8 cellular contexts compared by ENCODE assay signal in the genomic region with DNA sequence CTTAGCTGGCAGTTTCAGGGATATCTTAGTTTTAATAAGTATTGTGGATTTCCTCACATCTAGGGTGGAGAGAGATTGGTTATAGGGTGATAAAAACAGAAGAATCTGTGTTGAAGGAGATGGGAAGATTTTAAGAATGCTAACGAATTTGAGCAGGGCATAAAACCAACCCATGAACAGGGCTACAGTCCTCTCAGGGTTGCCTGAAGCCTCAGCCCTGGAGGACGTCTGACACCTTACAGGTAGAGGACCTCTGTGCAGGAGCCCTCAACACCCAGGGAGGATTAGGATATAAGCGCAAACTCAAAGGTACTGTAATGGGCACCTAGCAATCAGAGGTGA. TPM values are rescaled to one million over a fixed set of nuclear protein-coding genes. Genes with fewer than 3 reads are reported as not detected.
DNase-seq lines count a peak whose midpoint lies in the region; ATAC-seq, FAIRE-seq and TF ChIP-seq lines count a peak whose summit lies in the region.

No MANE protein-coding gene starts in this region.

- H3K9ac ChIP-seq in keratinocyte (ENCODE audit: control insufficient read depth, extremely low read depth, insufficient read depth, low read length) = no peak overlapping the region

- WGBS in aorta, 2 donors = 1% methylated on average over 3 of the region's 3 CpGs

- H3K36me3 Mint-ChIP-seq in GM23338 (ENCODE audit: low read depth) = no peaks in the 10 kb centered on the region; the same call in 2 of the 3 replicates
- H3K36me3 Mint-ChIP-seq in WTC11 = 0 out of 2 replicates have a peak, but pooled peaks cover 9% of the 10 kb centered on the region

- no peaks in the 10 kb centered on the region for H3K9me1 ChIP-seq in keratinocyte (ENCODE audit: control insufficient read depth, extremely low read depth, insufficient read depth, low read length)

- dilution Hi-C loops in keratinocyte (cut with MboI; ENCODE audit: extremely low pct_ligation_motif_present, low sequenced_read_pairs) = no loop called here

- TF ChIP-seq POLR2A in uterus (IDR thresholded peaks at IDR 0.05) = no peak

- H3K79me2 ChIP-seq in GM23338 (replicated peaks; ENCODE audit: insufficient read depth) (peaks cover 24% of the 10 kb centered on the region), keratinocyte (ENCODE audit: control insufficient read depth, insufficient read depth, low read length) (peaks cover 5% of the 10 kb centered on the region)

- peaks cover 14% of the 10 kb centered on the region for H3K4me1 Mint-ChIP-seq in GM23338
- H3K4me1 Mint-ChIP-seq in WTC11 = peaks cover 15% of the 10 kb centered on the region

- CTCF ChIA-PET in AG04449 (lab: Yijun Ruan, JAX) (interaction anchor here (0.5 to 1.2 kb wide), 3 partner anchors 28 to 372 kb away, joined by 3 to 5 read pairs (median 3); no protein-coding TSS in a partner anchor), WTC11 (lab: Charles Lee) (interaction anchor here (0.5 to 1.7 kb wide), 5 partner anchors 60 to 372 kb away, joined by 3 to 6 read pairs (median 3); no protein-coding TSS in a partner anchor)

- DNase-seq in AG04449 (ENCODE audit: low read depth, low spot score) (no peak), GM23338 (ENCODE audit: low spot score) (no peak), WTC11 (ENCODE audit: low spot score) (no peak), keratinocyte (ENCODE audit: low read depth, low spot score) (no peak), aorta (no peak), uterus (no peak), iPS-NIHi11 (ENCODE audit: low spot score) (no peak), NCI-H524 treated with DMSO at 0.1 percent for 48 hours (lab: John Stamatoyannopoulos, UW) (no peak)

- peaks cover 16% of the 10 kb centered on the region for H3K4me1 ChIP-seq in GM23338 (ENCODE audit: insufficient read depth)
- peaks cover 9% of the 10 kb centered on the region for H3K4me1 ChIP-seq in keratinocyte (ENCODE audit: control insufficient read depth, extremely low read depth, insufficient read depth, low read length)
- no peaks in the 10 kb centered on the region for H3K4me1 ChIP-seq in aorta (ENCODE audit: control insufficient read depth in 1 of 2, insufficient read depth in 2 of 2, low read length in 2 of 2)
- peaks cover 0 to 4% of the 10 kb centered on the region in 2 donors for H3K4me1 ChIP-seq in uterus

- H2AFZ ChIP-seq in GM23338 (peak overlapping the region; percentile 90; the same call in 1 of the 2 replicates), keratinocyte (ENCODE audit: control insufficient read depth, low read length) (peak overlapping the region; percentile 98)

- H3K27ac ChIP-seq in GM23338 (ENCODE audit: low read depth) (no peak overlapping the region), keratinocyte (ENCODE audit: control insufficient read depth, insufficient read depth, low read length) (no peak overlapping the region), aorta (ENCODE audit: low read depth in 1 of 2, low read length in 2 of 2) (no peak overlapping the region), uterus (no peak overlapping the region)

- H3K27ac Mint-ChIP-seq in GM23338 (no peak overlapping the region), WTC11 (no peak overlapping the region)

- ATAC-seq in GM23338 = peak; percentile 66
- peak; percentile 66 for ATAC-seq in WTC11
- no peak for ATAC-seq in aorta (ENCODE audit: low FRiP score)

- intact Hi-C loops in aorta (cut with DNase I) (no loop called here), uterus (cut with DNase I; ENCODE audit: low total_unique reads) (no loop called here)

- TF ChIP-seq CTCF in AG04449 (IDR thresholded peaks at IDR 0.05; ENCODE audit: insufficient read depth, low read length, missing control alignments) = no peak
- TF ChIP-seq CTCF in GM23338 (conservative IDR thresholded peaks at IDR 0.05; ENCODE audit: low read depth in 2 of 2) = no peak
- no peak for TF ChIP-seq CTCF in WTC11 (IDR thresholded peaks at IDR 0.05)
- TF ChIP-seq CTCF in keratinocyte (optimal IDR thresholded peaks at IDR 0.05 in 1 of 3, IDR thresholded peaks at IDR 0.05 in 1 of 3, conservative IDR thresholded peaks at IDR 0.05 in 1 of 3; ENCODE audit: extremely low read depth in 1 of 3, insufficient read depth in 2 of 3, low read length in 3 of 3) = no peak
- TF ChIP-seq CTCF in uterus (IDR thresholded peaks at IDR 0.05) = no peak

- peaks cover 9% of the 10 kb centered on the region for H3K9me3 Mint-ChIP-seq in GM23338
- H3K9me3 Mint-ChIP-seq in WTC11 = peaks cover 11% of the 10 kb centered on the region

- no peaks in the 10 kb centered on the region for H3K9me3 ChIP-seq in keratinocyte (ENCODE audit: control insufficient read depth, low read depth, low read length)
- H3K9me3 ChIP-seq in aorta (ENCODE audit: control insufficient read depth, low read length) = no peaks in the 10 kb centered on the region
- H3K9me3 ChIP-seq in uterus = no peaks in the 10 kb centered on the region

- no peak for FAIRE-seq in keratinocyte (lab: Jason Lieb, UNC)

- no peaks in the 10 kb centered on the region for H3K36me3 ChIP-seq in GM23338 (ENCODE audit: insufficient read depth)
- no peaks in the 10 kb centered on the region for H3K36me3 ChIP-seq in keratinocyte (ENCODE audit: control insufficient read depth in 2 of 2, extremely low read depth in 1 of 2, insufficient read depth in 2 of 2, low read length in 2 of 2)
- no peaks in the 10 kb centered on the region for H3K36me3 ChIP-seq in aorta (ENCODE audit: control insufficient read depth in 1 of 2, insufficient read depth in 2 of 2, low read length in 1 of 2)
- H3K36me3 ChIP-seq in uterus = no peaks in the 10 kb centered on the region

- H3K4me3 Mint-ChIP-seq in GM23338 (peak overlapping the region; percentile 66), WTC11 (peak overlapping the region; percentile 59)

- H3K27me3 ChIP-seq in GM23338 (ENCODE audit: insufficient read depth) = peaks cover 39% of the 10 kb centered on the region
- peaks cover 4% of the 10 kb centered on the region for H3K27me3 ChIP-seq in keratinocyte (ENCODE audit: control insufficient read depth, extremely low read depth, insufficient read depth, low read length)
- no peaks in the 10 kb centered on the region for H3K27me3 ChIP-seq in aorta (ENCODE audit: control insufficient read depth in 1 of 2, insufficient read depth in 2 of 2, low read length in 1 of 2)
- H3K27me3 ChIP-seq in uterus = no peaks in the 10 kb centered on the region

- H3F3A ChIP-seq in GM23338 (replicated peaks; ENCODE audit: low read depth) = no peaks in the 10 kb centered on the region

- H3K4me2 ChIP-seq in GM23338 (peak overlapping the region; percentile 82), keratinocyte (ENCODE audit: control insufficient read depth, extremely low read depth, insufficient read depth, low read depth, low read length) (peak overlapping the region; percentile 94)

- H4K20me1 ChIP-seq in GM23338 (replicated peaks; ENCODE audit: insufficient read depth) (peaks cover 11% of the 10 kb centered on the region; the same call in 1 of the 2 replicates), keratinocyte (ENCODE audit: control insufficient read depth, extremely low read depth, insufficient read depth, low read length) (no peaks in the 10 kb centered on the region)

- H3K27me3 Mint-ChIP-seq in GM23338 (ENCODE audit: insufficient read depth, low read depth, poor library complexity) = peaks cover 8% of the 10 kb centered on the region
- peaks cover 32% of the 10 kb centered on the region for H3K27me3 Mint-ChIP-seq in WTC11 (ENCODE audit: low read depth)

- POLR2A ChIA-PET in AG04449 (lab: Yijun Ruan, JAX) = interaction anchor here (1.0 kb wide), 2 partner anchors 9 to 355 kb away, joined by 3 read pairs; no protein-coding TSS in a partner anchor
- POLR2A ChIA-PET in WTC11 (lab: Charles Lee) = interaction anchor here (1.5 kb wide), 1 partner anchor 28 kb away, joined by 4 read pairs; no protein-coding TSS in a partner anchor

- no peaks in the 10 kb centered on the region; the same call in 1 of the 2 replicates for H3K9me2 ChIP-seq in GM23338 (ENCODE audit: insufficient read depth)

- H3K4me3 ChIP-seq in AG04449 (ENCODE audit: low read depth, low read length) (peak overlapping the region; percentile 59), GM23338 (peak overlapping the region; percentile 77), keratinocyte (ENCODE audit: control insufficient read depth in 2 of 3, extremely low read depth in 1 of 3, insufficient read depth in 2 of 3, low read depth in 1 of 3, low read length in 3 of 3) (peak overlapping the region; percentile 64 to 78 (median 78)), aorta (ENCODE audit: low read length in 2 of 2) (peak overlapping the region; percentile 0 to 67), uterus (peak overlapping the region in 1 of 2 donors; percentile 96)

TF ChIP-seq in GM23338, 12 proteins besides CTCF, POLR2A, EP300 and RAD21 (continues in another document):
- TF ChIP-seq STAT1 (IDR thresholded peaks at IDR 0.05; ENCODE audit: unreplicated experiment) = no peak
- TF ChIP-seq NANOG (IDR thresholded peaks at IDR 0.05; ENCODE audit: borderline replicate concordance) = no peak

TF ChIP-seq in WTC11, 78 proteins besides CTCF, POLR2A, EP300 and RAD21 (continues in another document):
- no peak for TF ChIP-seq IRF2 (CRISPR knock-in tag; IDR thresholded peaks at IDR 0.05; ENCODE audit: borderline replicate concordance, low read depth)
- TF ChIP-seq FOXP1 (CRISPR knock-in tag; IDR thresholded peaks at IDR 0.05; ENCODE audit: borderline replicate concordance) = no peak
- no peak for TF ChIP-seq CBFB (CRISPR knock-in tag; IDR thresholded peaks at IDR 0.05; ENCODE audit: low read depth)
- TF ChIP-seq, protein P1, sequence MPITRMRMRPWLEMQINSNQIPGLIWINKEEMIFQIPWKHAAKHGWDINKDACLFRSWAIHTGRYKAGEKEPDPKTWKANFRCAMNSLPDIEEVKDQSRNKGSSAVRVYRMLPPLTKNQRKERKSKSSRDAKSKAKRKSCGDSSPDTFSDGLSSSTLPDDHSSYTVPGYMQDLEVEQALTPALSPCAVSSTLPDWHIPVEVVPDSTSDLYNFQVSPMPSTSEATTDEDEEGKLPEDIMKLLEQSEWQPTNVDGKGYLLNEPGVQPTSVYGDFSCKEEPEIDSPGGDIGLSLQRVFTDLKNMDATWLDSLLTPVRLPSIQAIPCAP (CRISPR knock-in tag; IDR thresholded peaks at IDR 0.05) = no peak

RNA-seq across cellular contexts. Expression of gene WASF3, which starts 0.5 kb away (rescaled TPM):
- total RNA-seq in GM23338 (2014; rRNA removed; shearing (Covaris generic)) = 20.7 and 21.0 TPM in 2 replicates
- polyA plus RNA-seq in GM23338 (2016; fragmentation: Nextera tagmentation; extraction: Ambion mirVana) = 9.9 and 10.5 TPM in 2 replicates
- 26.8 to 33.7 TPM (median 32.6 TPM) in 3 replicates for total RNA-seq in WTC11 (2021)
- polyA plus RNA-seq in keratinocyte = 4.6 to 6.8 TPM (median 6.3 TPM) in 3 replicates
- polyA plus RNA-seq in keratinocyte (2011; ENCODE audit: low read depth) = 4.0 TPM
- 6.1 and 10.3 TPM in 2 replicates for polyA plus RNA-seq in keratinocyte (2011; cell fraction: cytosol; rRNA removed)
- polyA plus RNA-seq in keratinocyte (2011; cell fraction: nucleus; rRNA removed) = 7.2 and 8.1 TPM in 2 replicates
- 2.5 and 4.7 TPM in 2 replicates for polyA plus RNA-seq in keratinocyte (2012; ENCODE audit: low replicate concordance)
- polyA minus RNA-seq in keratinocyte = 3.4 to 4.2 TPM (median 3.8 TPM) in 3 replicates
- 5.8 TPM for polyA minus RNA-seq in keratinocyte (2011; cell fraction: cytosol; rRNA and poly(A)+ RNA removed)
- 2.4 and 4.3 TPM in 2 replicates for polyA minus RNA-seq in keratinocyte (2011; cell fraction: nucleus; rRNA and poly(A)+ RNA removed)
- total RNA-seq in aorta = 10 to 100 TPM; 24.9 to 27.1 TPM
- 10 to 100 TPM in 1 of 2 donors, 1 to 10 TPM in 1; 5.4 to 10.3 TPM for polyA plus RNA-seq in aorta
- 10 to 100 TPM in 3 of 4 donors, 1 to 10 TPM in 1; 5.9 to 37.5 (median 12.5) TPM for total RNA-seq in uterus
